ENCODE assay signal across 20 cellular contexts in genomic region chr17:62727916-62728672, GRCh38.
DNase-seq lines count a peak whose midpoint lies in the region; ATAC-seq, FAIRE-seq and TF ChIP-seq lines count a peak whose summit lies in the region.
"Had no signal": no experiment of that assay in that cellular context is flagged by ENCODE, and none has a peak within 500 bp of the region (broad histone marks: within the 10 kb centered on the region; RNA-seq: fewer than 3 reads in every experiment).

No MANE protein-coding gene starts in this region.

- no TSS peak for BruUV-seq in K562 (replicated peaks; lab: Mats Ljungman, UMichigan)
- BruUV-seq in A673 (replicated peaks; lab: Mats Ljungman, UMichigan) = no TSS peak

- H3K27ac ChIP-seq in heart left ventricle = no peak overlapping the region
- no peak overlapping the region for H3K27ac ChIP-seq in K562 (ENCODE audit: extremely low read depth, low read depth, low read length)
- no peak overlapping the region for H3K27ac ChIP-seq in upper lobe of right lung
- no peak overlapping the region for H3K27ac ChIP-seq in A673 (ENCODE audit: low read depth, low read length, poor library complexity, severe bottlenecking)
- H3K27ac ChIP-seq: breast epithelium, ovary, spleen, stomach had no signal

- H3K27me3 ChIP-seq in heart left ventricle (no peaks in the 10 kb centered on the region), K562 (ENCODE audit: control insufficient read depth in 2 of 2, insufficient read depth in 2 of 2, low read length in 2 of 2) (peaks cover 9 to 35% of the 10 kb centered on the region in 2 experiments; a peak in 3 of 5 replicates), upper lobe of right lung (no peaks in the 10 kb centered on the region), A673 (replicated peaks; ENCODE audit: insufficient read depth, low read depth, low read length, poor library complexity) (no peaks in the 10 kb centered on the region)
- H3K27me3 ChIP-seq: breast epithelium, MG63, ovary, stomach had no signal

- ATAC-seq in heart left ventricle (peak in 2 of 4 donors; percentile 31 to 65), left cardiac atrium (no peak), K562 (no peak; the same call in 2 of the 3 replicates), upper lobe of right lung (peak; percentile 27), natural killer cell (no peak)
- no peak for ATAC-seq in natural killer cell treated with Interleukin-12 subunit alpha and Interleukin-12 subunit beta and Interleukin-15 and Interleukin-18, amount 100 ng/mL, for 72 hours

- CTCF ChIA-PET in K562 (lab: Yijun Ruan, JAX; ENCODE audit: low intra/inter-chr PET ratio) (no interaction called here), A673 (lab: Charles Lee) (interaction anchor here (0.6 kb wide), 1 partner anchor 11 kb away, joined by 3 read pairs; no protein-coding TSS in a partner anchor)

- H3K9me3 Mint-ChIP-seq in natural killer cell treated with Interleukin-12 subunit alpha and Interleukin-12 subunit beta and Interleukin-15 and Interleukin-18, amount 100 ng/mL, for 72 hours = no peaks in the 10 kb centered on the region
- H3K9me3 Mint-ChIP-seq in natural killer cell = no peaks in the 10 kb centered on the region
- H3K9me3 Mint-ChIP-seq: activated naive CD4-positive, alpha-beta T cell treated with anti-CD3 and anti-CD28 coated beads, Interleukin-2, amount 50 U/mL, for 24 hours had no signal

- peak in 8 of 12 donors; percentile 22 to 48 (median 34) for TF ChIP-seq CTCF in heart left ventricle (IDR thresholded peaks at IDR 0.05)
- TF ChIP-seq CTCF in K562 (IDR thresholded peaks at IDR 0.05 in 2 of 3, conservative IDR thresholded peaks at IDR 0.05 in 1 of 3; ENCODE audit: insufficient read depth in 2 of 3, low read depth in 1 of 3, low read length in 3 of 3) = peak in 2 of 3 experiments; percentile 22 to 32; a peak in 1 of 6 replicates
- no peak for TF ChIP-seq CTCF in upper lobe of right lung (IDR thresholded peaks at IDR 0.05)
- no peak for TF ChIP-seq CTCF in natural killer cell (IDR thresholded peaks at IDR 0.05)
- TF ChIP-seq CTCF in A673 (conservative IDR thresholded peaks at IDR 0.05; ENCODE audit: low read depth, low read length) = no peak

- no peak overlapping the region for H3K4me3 ChIP-seq in heart left ventricle
- H3K4me3 ChIP-seq in K562 = no peak overlapping the region
- H3K4me3 ChIP-seq in upper lobe of right lung = no peak overlapping the region
- H3K4me3 ChIP-seq in A673 (ENCODE audit: low read depth, low read length, poor library complexity, severe bottlenecking) = no peak overlapping the region
- H3K4me3 ChIP-seq: breast epithelium, MG63, ovary, spleen, stomach had no signal

- peak; percentile 32 for FAIRE-seq in K562 (lab: Jason Lieb, UNC)
- FAIRE-seq: islet of Langerhans had no signal

- TF ChIP-seq POLR2A in heart left ventricle (IDR thresholded peaks at IDR 0.05) (no peak), K562 (conservative IDR thresholded peaks at IDR 0.05) (no peak)

- no peak for TF ChIP-seq EP300 in K562 (IDR thresholded peaks at IDR 0.05; ENCODE audit: low read length)

- H3K36me3 Mint-ChIP-seq in natural killer cell treated with Interleukin-12 subunit alpha and Interleukin-12 subunit beta and Interleukin-15 and Interleukin-18, amount 100 ng/mL, for 72 hours = no peaks in the 10 kb centered on the region
- H3K36me3 Mint-ChIP-seq in natural killer cell = no peaks in the 10 kb centered on the region
- H3K36me3 Mint-ChIP-seq: activated naive CD4-positive, alpha-beta T cell treated with anti-CD3 and anti-CD28 coated beads, Interleukin-2, amount 50 U/mL, for 24 hours had no signal

- 57 to 69% (median 60%) methylated on average over 6 of the region's 6 CpGs for WGBS in heart left ventricle, 4 donors
- WGBS in K562 (ENCODE audit: insufficient coverage, low coverage, missing lambda C conversion rate) = 1% methylated on average over 6 of the region's 6 CpGs

- peaks cover 28 to 35% of the 10 kb centered on the region in 2 donors for H3K4me1 Mint-ChIP-seq in natural killer cell treated with Interleukin-12 subunit alpha and Interleukin-12 subunit beta and Interleukin-15 and Interleukin-18, amount 100 ng/mL, for 72 hours (ENCODE audit: low read depth in 2 of 2)
- H3K4me1 Mint-ChIP-seq in natural killer cell = peaks cover 31 to 33% of the 10 kb centered on the region in 2 donors

- no peaks in the 10 kb centered on the region for H3K9me1 ChIP-seq in K562 (ENCODE audit: control insufficient read depth, insufficient read depth, low read length)

- peaks cover 10 to 17% of the 10 kb centered on the region in 2 donors for H3K27me3 Mint-ChIP-seq in natural killer cell treated with Interleukin-12 subunit alpha and Interleukin-12 subunit beta and Interleukin-15 and Interleukin-18, amount 100 ng/mL, for 72 hours
- H3K27me3 Mint-ChIP-seq in natural killer cell (ENCODE audit: low read depth in 2 of 2) = no peaks in the 10 kb centered on the region

- no peak overlapping the region for H3K4me2 ChIP-seq in K562 (ENCODE audit: insufficient read depth, low read length)

- DNase-seq in heart left ventricle (no peak), left cardiac atrium (no peak), NCI-H1436 treated with DMSO at 0.1 percent for 48 hours (lab: John Stamatoyannopoulos, UW) (peak; percentile 33), K562 (ENCODE audit: extremely low read depth in 1 of 4, low spot score in 3 of 4) (peak in 1 of 4 experiments; percentile 19), upper lobe of right lung (no peak), natural killer cell (no peak), A673 (ENCODE audit: low spot score) (no peak)
- DNase-seq in natural killer cell treated with Interleukin-12 subunit alpha and Interleukin-12 subunit beta and Interleukin-15 and Interleukin-18, amount 100 ng/mL, for 72 hours (ENCODE audit: low spot score) = no peak
- DNase-seq: activated CD4-positive, CD25-positive, alpha-beta regulatory T cell treated with anti-CD3 and anti-CD28 coated beads, Interleukin-2, amount 50 U/mL, for 72 hours; activated CD8-positive, alpha-beta memory T cell treated with anti-CD3 and anti-CD28 coated beads, Interleukin-2, amount 50 U/mL, for 4 hours; DMS79; effector memory CD4-positive, alpha-beta T cell; MG63; midbrain; ovary; spleen; stomach had no signal

- no peaks in the 10 kb centered on the region for H3K79me2 ChIP-seq in K562 (ENCODE audit: control insufficient read depth, insufficient read depth, low read length)

- intact Hi-C loops in heart left ventricle (cut with DNase I) (loop anchor here in 1 of 10 donors (5.0 kb wide), 1 partner anchor 56 kb away; no protein-coding TSS in a partner anchor), left cardiac atrium (cut with DNase I) (no loop called here), K562 (cut with micrococcal nuclease) (no loop called here), upper lobe of right lung (cut with DNase I) (no loop called here), natural killer cell (cut with micrococcal nuclease) (no loop called here), A673 (cut with micrococcal nuclease; ENCODE audit: unreplicated experiment) (no loop called here)

- no peaks in the 10 kb centered on the region for H4K20me1 ChIP-seq in K562 (replicated peaks; ENCODE audit: control insufficient read depth, insufficient read depth, low read length)

- TF ChIP-seq RAD21 in K562 (CRISPR knock-in tag; conservative IDR thresholded peaks at IDR 0.05 in 1 of 2, IDR thresholded peaks at IDR 0.05 in 1 of 2) = peak in 1 of 2 experiments; percentile 33; a peak in 1 of 4 replicates

- no peak overlapping the region for H2AFZ ChIP-seq in K562 (ENCODE audit: low read depth, low read length)

- POLR2A ChIA-PET in K562 (lab: Yijun Ruan, JAX) (no interaction called here), A673 (lab: Charles Lee; ENCODE audit: low non-redundant PET) (no interaction called here)

- no peak overlapping the region for H3K4me3 Mint-ChIP-seq in natural killer cell treated with Interleukin-12 subunit alpha and Interleukin-12 subunit beta and Interleukin-15 and Interleukin-18, amount 100 ng/mL, for 72 hours
- H3K4me3 Mint-ChIP-seq in natural killer cell = no peak overlapping the region
- H3K4me3 Mint-ChIP-seq: activated naive CD4-positive, alpha-beta T cell treated with anti-CD3 and anti-CD28 coated beads, Interleukin-2, amount 50 U/mL, for 24 hours had no signal

- no peaks in the 10 kb centered on the region for H3K36me3 ChIP-seq in heart left ventricle
- no peaks in the 10 kb centered on the region for H3K36me3 ChIP-seq in K562 (ENCODE audit: control insufficient read depth, insufficient read depth, low read length)
- H3K36me3 ChIP-seq in upper lobe of right lung = no peaks in the 10 kb centered on the region
- H3K36me3 ChIP-seq in A673 (ENCODE audit: insufficient read depth, low read length, poor library complexity, severe bottlenecking) = no peaks in the 10 kb centered on the region
- H3K36me3 ChIP-seq: breast epithelium, MG63, ovary, spleen, stomach had no signal

- in situ Hi-C loops in K562 (cut with MboI) = no loop called here

- no peak overlapping the region for H3K9ac ChIP-seq in K562 (ENCODE audit: insufficient read depth in 1 of 2, low read depth in 2 of 2, low read length in 2 of 2)

- H3K27ac Mint-ChIP-seq in natural killer cell treated with Interleukin-12 subunit alpha and Interleukin-12 subunit beta and Interleukin-15 and Interleukin-18, amount 100 ng/mL, for 72 hours = no peak overlapping the region
- peak overlapping the region in 1 of 2 donors; percentile 66 for H3K27ac Mint-ChIP-seq in natural killer cell
- H3K27ac Mint-ChIP-seq: activated naive CD4-positive, alpha-beta T cell treated with anti-CD3 and anti-CD28 coated beads, Interleukin-2, amount 50 U/mL, for 24 hours had no signal

- no peaks in the 10 kb centered on the region for H3K9me3 ChIP-seq in heart left ventricle
- H3K9me3 ChIP-seq in K562 (replicated peaks; ENCODE audit: control insufficient read depth, insufficient read depth, low read depth, low read length) = no peaks in the 10 kb centered on the region
- H3K9me3 ChIP-seq in upper lobe of right lung = no peaks in the 10 kb centered on the region
- no peaks in the 10 kb centered on the region for H3K9me3 ChIP-seq in A673 (ENCODE audit: low read depth, low read length, poor library complexity, severe bottlenecking)
- H3K9me3 ChIP-seq: breast epithelium, MG63, ovary, spleen, stomach had no signal

- H3K4me1 ChIP-seq in heart left ventricle (peaks cover 0 to 16% (median 0%) of the 10 kb centered on the region in 12 donors), K562 (replicated peaks in 1 of 2; ENCODE audit: control insufficient read depth in 2 of 2, insufficient read depth in 2 of 2, low read length in 2 of 2) (no peaks in the 10 kb centered on the region; a peak in 2 of 5 replicates), upper lobe of right lung (peaks cover 9% of the 10 kb centered on the region), A673 (ENCODE audit: insufficient read depth, low read length, poor library complexity, severe bottlenecking) (no peaks in the 10 kb centered on the region)
- H3K4me1 ChIP-seq: breast epithelium had no signal

TF ChIP-seq in K562, 482 proteins besides CTCF, POLR2A, EP300 and RAD21 (continues in another document):
- no peak for TF ChIP-seq CBX3 (IDR thresholded peaks at IDR 0.05; ENCODE audit: borderline replicate concordance in 1 of 2, low read length in 2 of 2)

Comparison
In these comparisons a context has a peak if more than half of its experiments do, and no peak if none do; other contexts are left out.
1. CTCF ChIP-seq: peak in heart left ventricle (8 of 12) and K562 (2 of 3); none in upper lobe of right lung (single experiment), natural killer cell (single experiment) and A673 (single experiment).